9 cellular contexts compared by ENCODE assay signal in genomic region chr17:81959362-81960129, GRCh38. TPM values are rescaled to one million over a fixed set of nuclear protein-coding genes. Genes with fewer than 3 reads are reported as not detected.
DNase-seq lines count a peak whose midpoint lies in the region; ATAC-seq and TF ChIP-seq lines count a peak whose summit lies in the region.
"Had no signal": no experiment of that assay in that cellular context is flagged by ENCODE, and none has a peak within 500 bp of the region (broad histone marks: within the 10 kb centered on the region; RNA-seq: fewer than 3 reads in every experiment).

No MANE protein-coding gene starts in this region.

- H3K4me1 ChIP-seq in HAP-1: no peaks in the 10 kb centered on the region; the same call in 1 of the 2 replicates
- H3K4me1 ChIP-seq in Panc1 (ENCODE audit: control insufficient read depth, insufficient read depth, low read length): peaks cover 6% of the 10 kb centered on the region
- H3K4me1 ChIP-seq in upper lobe of right lung: peaks cover 9% of the 10 kb centered on the region

- no TSS peak for BruUV-seq in Panc1 (replicated peaks; lab: Mats Ljungman, UMichigan)

- H3K27me3 ChIP-seq in HAP-1 (ENCODE audit: low read depth) (peaks cover 8% of the 10 kb centered on the region), Panc1 (ENCODE audit: control insufficient read depth, insufficient read depth, low read length) (no peaks in the 10 kb centered on the region; the same call in 1 of the 2 replicates), upper lobe of right lung (peaks cover 41% of the 10 kb centered on the region)

- H3K27ac ChIP-seq in Panc1 (ENCODE audit: low read length) (peak overlapping the region; percentile 54; the same call in 1 of the 2 replicates), upper lobe of right lung (no peak overlapping the region)

- TF ChIP-seq CTCF in Panc1 (IDR thresholded peaks at IDR 0.05): peak; percentile 100
- peak; percentile 54 for TF ChIP-seq CTCF in upper lobe of right lung (IDR thresholded peaks at IDR 0.05)

- DNase-seq in COLO668 (lab: John Stamatoyannopoulos, UW; ENCODE audit: unreplicated experiment): peak; percentile 78
- peak in 1 of 2 experiments; percentile 74 for DNase-seq in HAP-1 (ENCODE audit: low spot score in 2 of 2)
- DNase-seq in Panc1 (ENCODE audit: low read depth, low spot score): no peak
- peak; percentile 74 for DNase-seq in activated effector memory CD4-positive, alpha-beta T cell treated with Interleukin-2 at 50 U/mL for 16 hours
- peak; percentile 65 for DNase-seq in glomerular visceral epithelial cell (ENCODE audit: extremely low spot score)
- DNase-seq in posterior cingulate gyrus: peak in 8 of 10 donors; percentile 45 to 96 (median 68)
- DNase-seq in upper lobe of right lung: peak; percentile 88

- in situ Hi-C loops in HAP-1 (cut with MboI; ENCODE audit: low sequenced_read_pairs) (no loop called here), Panc1 (cut with HindIII; ENCODE audit: low pct_unique_long_range_greater_than_20kb, low sequenced_read_pairs) (no loop called here)

- H3K9me3 ChIP-seq in HAP-1: no peaks in the 10 kb centered on the region
- no peaks in the 10 kb centered on the region for H3K9me3 ChIP-seq in Panc1 (ENCODE audit: control insufficient read depth, insufficient read depth, low read depth, low read length)
- no peaks in the 10 kb centered on the region for H3K9me3 ChIP-seq in upper lobe of right lung

- ATAC-seq in Panc1 (peak; percentile 87), upper lobe of right lung (peak; percentile 93), GM21423 (IDR thresholded peaks at IDR 0.05; ENCODE audit: unreplicated experiment) (no peak)

- intact Hi-C loops in Panc1 (cut with micrococcal nuclease; ENCODE audit: unreplicated experiment) (no loop called here), posterior cingulate gyrus (cut with DNase I) (loop anchor here (1.0 kb wide), 1 partner anchor 62 kb away; no protein-coding TSS in a partner anchor), upper lobe of right lung (cut with DNase I) (loop anchor here (2.0 to 10.0 kb wide), 2 partner anchors 61 to 195 kb away; no protein-coding TSS in a partner anchor)

- H3K4me3 ChIP-seq in HAP-1 (peak overlapping the region; percentile 37), Panc1 (ENCODE audit: low read depth in 2 of 2, low read length in 2 of 2) (peak overlapping the region; percentile 48 to 51), upper lobe of right lung (peak overlapping the region; percentile 47)

- CTCF ChIA-PET in Panc1 (lab: Charles Lee): interaction anchor here (0.6 to 4.4 kb wide), 7 partner anchors 12 to 79 kb away, joined by 3 to 37 read pairs (median 4); partner anchors contain the start of genes CENPX, DCXR and LRRC45

- H3K36me3 ChIP-seq in HAP-1 (replicated peaks) (no peaks in the 10 kb centered on the region), Panc1 (ENCODE audit: control insufficient read depth, insufficient read depth, low read length) (peaks cover 5% of the 10 kb centered on the region; the same call in 1 of the 2 replicates), upper lobe of right lung (no peaks in the 10 kb centered on the region)

- POLR2A ChIA-PET in Panc1 (lab: Charles Lee): interaction anchor here (0.7 kb wide), 1 partner anchor 246 kb away, joined by 5 read pairs; no protein-coding TSS in a partner anchor

RNA-seq across cellular contexts. Expression of gene NOTUM, which starts 1.4 kb away (rescaled TPM):
- total RNA-seq in Panc1 (2021; ENCODE audit: unreplicated experiment) (2.0 TPM), upper lobe of right lung (6.1 TPM)
- polyA plus RNA-seq in Panc1 (2012; ENCODE audit: insufficient read length): 4.3 TPM

RNA-seq across cellular contexts. Expression of gene MYADML2, which starts 12.5 kb away (rescaled TPM):
- total RNA-seq in Panc1 (2021; ENCODE audit: unreplicated experiment) (not detected), upper lobe of right lung (not detected)
- 0.46 TPM for polyA plus RNA-seq in Panc1 (2012; ENCODE audit: insufficient read length)
- total RNA-seq: T-helper 2 cell treated with Interferon-gamma antibody and Interleukin-4, amounts not matched to agents 100 ng/mL and 5 ng/mL, for 36 hours had no signal

RNA-seq across cellular contexts. Expression of gene ASPSCR1, which starts 17.9 kb away (rescaled TPM):
- total RNA-seq in Panc1 (2021; ENCODE audit: unreplicated experiment): 64.7 TPM
- 67.1 TPM for polyA plus RNA-seq in Panc1 (2012; ENCODE audit: insufficient read length)
- 50.3 TPM for total RNA-seq in upper lobe of right lung

RNA-seq across cellular contexts. Expression of gene PYCR1, which starts 22.4 kb away (rescaled TPM):
- total RNA-seq in Panc1 (2021; ENCODE audit: unreplicated experiment) (212 TPM), upper lobe of right lung (19.0 TPM)
- polyA plus RNA-seq in Panc1 (2012; ENCODE audit: insufficient read length): 295 TPM

RNA-seq across cellular contexts. Expression of gene MAFG, which starts 32.0 kb away (rescaled TPM):
- total RNA-seq in Panc1 (2021; ENCODE audit: unreplicated experiment) (57.0 TPM), upper lobe of right lung (35.9 TPM)
- 48.3 TPM for polyA plus RNA-seq in Panc1 (2012; ENCODE audit: insufficient read length)
